ENCODE assay signal across 1 cellular context in the genomic region with DNA sequence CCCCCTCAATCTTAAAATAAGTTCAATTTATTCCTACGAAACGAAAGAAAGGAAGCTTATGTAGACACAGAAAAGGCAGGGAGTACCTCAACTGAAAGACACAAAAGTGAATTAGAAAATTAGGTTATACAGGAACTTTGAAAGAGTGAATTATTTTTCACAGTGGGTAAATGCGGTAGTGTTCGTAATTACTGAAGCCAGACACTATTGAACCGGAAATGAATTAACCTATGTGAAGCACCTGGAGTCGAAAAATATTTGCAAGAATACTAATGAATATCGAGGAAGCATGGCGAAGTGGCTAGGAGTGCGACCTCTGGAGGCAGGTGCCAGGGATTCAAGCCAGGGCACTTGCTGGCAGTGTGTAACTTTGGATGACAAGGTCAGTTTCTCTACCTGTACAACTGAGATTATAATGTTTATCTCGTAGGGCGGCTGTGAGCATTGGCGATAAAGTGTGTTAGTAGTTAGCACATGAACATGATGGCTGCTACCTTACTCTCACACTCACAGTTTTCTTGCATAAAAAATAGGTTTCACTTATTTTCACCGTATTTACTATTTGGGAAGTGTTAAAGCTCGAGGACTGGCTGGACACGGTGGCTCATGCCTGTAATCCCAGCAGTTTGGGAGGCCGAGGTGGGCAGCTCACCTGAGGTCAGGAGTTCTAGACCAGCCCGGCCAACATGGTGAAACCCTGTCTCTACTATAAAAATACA.
A peak's percentile ranks its signal among the peaks of the same experiment; 100 is the strongest.
TF ChIP-seq lines count a peak whose summit lies in the region.

No MANE protein-coding gene starts in this region.

TF ChIP-seq in HEK293, 187 proteins besides CTCF, POLR2A, EP300 and RAD21 (continued from another document and continues in another):
- TF ChIP-seq, protein P1, sequence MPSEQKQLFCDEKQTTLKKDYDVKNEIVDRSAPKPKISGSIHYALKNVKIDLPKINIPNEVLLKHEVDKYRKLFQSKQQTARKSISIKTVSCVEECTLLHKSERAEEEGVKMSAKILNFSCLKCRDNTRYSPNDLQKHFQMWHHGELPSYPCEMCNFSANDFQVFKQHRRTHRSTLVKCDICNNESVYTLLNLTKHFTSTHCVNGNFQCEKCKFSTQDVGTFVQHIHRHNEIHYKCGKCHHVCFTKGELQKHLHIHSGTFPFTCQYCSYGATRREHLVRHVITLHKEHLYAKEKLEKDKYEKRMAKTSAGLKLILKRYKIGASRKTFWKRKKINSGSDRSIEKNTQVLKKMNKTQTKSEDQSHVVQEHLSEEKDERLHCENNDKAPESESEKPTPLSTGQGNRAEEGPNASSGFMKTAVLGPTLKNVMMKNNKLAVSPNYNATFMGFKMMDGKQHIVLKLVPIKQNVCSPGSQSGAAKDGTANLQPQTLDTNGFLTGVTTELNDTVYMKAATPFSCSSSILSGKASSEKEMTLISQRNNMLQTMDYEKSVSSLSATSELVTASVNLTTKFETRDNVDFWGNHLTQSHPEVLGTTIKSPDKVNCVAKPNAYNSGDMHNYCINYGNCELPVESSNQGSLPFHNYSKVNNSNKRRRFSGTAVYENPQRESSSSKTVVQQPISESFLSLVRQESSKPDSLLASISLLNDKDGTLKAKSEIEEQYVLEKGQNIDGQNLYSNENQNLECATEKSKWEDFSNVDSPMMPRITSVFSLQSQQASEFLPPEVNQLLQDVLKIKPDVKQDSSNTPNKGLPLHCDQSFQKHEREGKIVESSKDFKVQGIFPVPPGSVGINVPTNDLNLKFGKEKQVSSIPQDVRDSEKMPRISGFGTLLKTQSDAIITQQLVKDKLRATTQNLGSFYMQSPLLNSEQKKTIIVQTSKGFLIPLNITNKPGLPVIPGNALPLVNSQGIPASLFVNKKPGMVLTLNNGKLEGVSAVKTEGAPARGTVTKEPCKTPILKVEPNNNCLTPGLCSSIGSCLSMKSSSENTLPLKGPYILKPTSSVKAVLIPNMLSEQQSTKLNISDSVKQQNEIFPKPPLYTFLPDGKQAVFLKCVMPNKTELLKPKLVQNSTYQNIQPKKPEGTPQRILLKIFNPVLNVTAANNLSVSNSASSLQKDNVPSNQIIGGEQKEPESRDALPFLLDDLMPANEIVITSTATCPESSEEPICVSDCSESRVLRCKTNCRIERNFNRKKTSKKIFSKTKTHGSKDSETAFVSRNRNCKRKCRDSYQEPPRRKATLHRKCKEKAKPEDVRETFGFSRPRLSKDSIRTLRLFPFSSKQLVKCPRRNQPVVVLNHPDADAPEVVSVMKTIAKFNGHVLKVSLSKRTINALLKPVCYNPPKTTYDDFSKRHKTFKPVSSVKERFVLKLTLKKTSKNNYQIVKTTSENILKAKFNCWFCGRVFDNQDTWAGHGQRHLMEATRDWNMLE (tag by site-specific recombination; conservative IDR thresholded peaks at IDR 0.05; ENCODE audit: low read depth) = peak; percentile 61
- TF ChIP-seq, protein P2, sequence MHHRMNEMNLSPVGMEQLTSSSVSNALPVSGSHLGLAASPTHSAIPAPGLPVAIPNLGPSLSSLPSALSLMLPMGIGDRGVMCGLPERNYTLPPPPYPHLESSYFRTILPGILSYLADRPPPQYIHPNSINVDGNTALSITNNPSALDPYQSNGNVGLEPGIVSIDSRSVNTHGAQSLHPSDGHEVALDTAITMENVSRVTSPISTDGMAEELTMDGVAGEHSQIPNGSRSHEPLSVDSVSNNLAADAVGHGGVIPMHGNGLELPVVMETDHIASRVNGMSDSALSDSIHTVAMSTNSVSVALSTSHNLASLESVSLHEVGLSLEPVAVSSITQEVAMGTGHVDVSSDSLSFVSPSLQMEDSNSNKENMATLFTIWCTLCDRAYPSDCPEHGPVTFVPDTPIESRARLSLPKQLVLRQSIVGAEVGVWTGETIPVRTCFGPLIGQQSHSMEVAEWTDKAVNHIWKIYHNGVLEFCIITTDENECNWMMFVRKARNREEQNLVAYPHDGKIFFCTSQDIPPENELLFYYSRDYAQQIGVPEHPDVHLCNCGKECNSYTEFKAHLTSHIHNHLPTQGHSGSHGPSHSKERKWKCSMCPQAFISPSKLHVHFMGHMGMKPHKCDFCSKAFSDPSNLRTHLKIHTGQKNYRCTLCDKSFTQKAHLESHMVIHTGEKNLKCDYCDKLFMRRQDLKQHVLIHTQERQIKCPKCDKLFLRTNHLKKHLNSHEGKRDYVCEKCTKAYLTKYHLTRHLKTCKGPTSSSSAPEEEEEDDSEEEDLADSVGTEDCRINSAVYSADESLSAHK (tag by site-specific recombination; IDR thresholded peaks at IDR 0.05) = no peak
- TF ChIP-seq ZNF670 (tag by site-specific recombination; IDR thresholded peaks at IDR 0.05; ENCODE audit: low read depth) = no peak
- TF ChIP-seq ZNF548 (tag by site-specific recombination; IDR thresholded peaks at IDR 0.05) = no peak
- no peak for TF ChIP-seq MZF1 (tag by site-specific recombination; IDR thresholded peaks at IDR 0.05; ENCODE audit: borderline replicate concordance)
- TF ChIP-seq, protein P3, sequence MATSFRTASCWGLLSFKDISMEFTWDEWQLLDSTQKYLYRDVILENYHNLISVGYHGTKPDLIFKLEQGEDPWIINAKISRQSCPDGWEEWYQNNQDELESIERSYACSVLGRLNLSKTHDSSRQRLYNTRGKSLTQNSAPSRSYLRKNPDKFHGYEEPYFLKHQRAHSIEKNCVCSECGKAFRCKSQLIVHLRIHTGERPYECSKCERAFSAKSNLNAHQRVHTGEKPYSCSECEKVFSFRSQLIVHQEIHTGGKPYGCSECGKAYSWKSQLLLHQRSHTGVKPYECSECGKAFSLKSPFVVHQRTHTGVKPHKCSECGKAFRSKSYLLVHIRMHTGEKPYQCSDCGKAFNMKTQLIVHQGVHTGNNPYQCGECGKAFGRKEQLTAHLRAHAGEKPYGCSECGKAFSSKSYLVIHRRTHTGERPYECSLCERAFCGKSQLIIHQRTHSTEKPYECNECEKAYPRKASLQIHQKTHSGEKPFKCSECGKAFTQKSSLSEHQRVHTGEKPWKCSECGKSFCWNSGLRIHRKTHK (tag by site-specific recombination; IDR thresholded peaks at IDR 0.05) = no peak
- no peak for TF ChIP-seq SCRT1 (tag by site-specific recombination; IDR thresholded peaks at IDR 0.05; ENCODE audit: borderline replicate concordance)
- no peak for TF ChIP-seq TCF7L2 (IDR thresholded peaks at IDR 0.05; ENCODE audit: borderline replicate concordance, low read depth, low read length)
- no peak for TF ChIP-seq ZNF211 (tag by site-specific recombination; IDR thresholded peaks at IDR 0.05; ENCODE audit: low read depth)
- TF ChIP-seq ZNF791 (tag by site-specific recombination; IDR thresholded peaks at IDR 0.05) = no peak
- TF ChIP-seq ZNF335 (tag by site-specific recombination; conservative IDR thresholded peaks at IDR 0.05) = peak; percentile 60; the same call in 1 of the 2 replicates
- TF ChIP-seq ZNF184 (tag by site-specific recombination; IDR thresholded peaks at IDR 0.05) = peak; percentile 72
- TF ChIP-seq ZNF549 (tag by site-specific recombination; IDR thresholded peaks at IDR 0.05) = no peak
- no peak for TF ChIP-seq ZNF292 (tag by site-specific recombination; IDR thresholded peaks at IDR 0.05; ENCODE audit: borderline replicate concordance, low read depth)
- TF ChIP-seq, protein P4, sequence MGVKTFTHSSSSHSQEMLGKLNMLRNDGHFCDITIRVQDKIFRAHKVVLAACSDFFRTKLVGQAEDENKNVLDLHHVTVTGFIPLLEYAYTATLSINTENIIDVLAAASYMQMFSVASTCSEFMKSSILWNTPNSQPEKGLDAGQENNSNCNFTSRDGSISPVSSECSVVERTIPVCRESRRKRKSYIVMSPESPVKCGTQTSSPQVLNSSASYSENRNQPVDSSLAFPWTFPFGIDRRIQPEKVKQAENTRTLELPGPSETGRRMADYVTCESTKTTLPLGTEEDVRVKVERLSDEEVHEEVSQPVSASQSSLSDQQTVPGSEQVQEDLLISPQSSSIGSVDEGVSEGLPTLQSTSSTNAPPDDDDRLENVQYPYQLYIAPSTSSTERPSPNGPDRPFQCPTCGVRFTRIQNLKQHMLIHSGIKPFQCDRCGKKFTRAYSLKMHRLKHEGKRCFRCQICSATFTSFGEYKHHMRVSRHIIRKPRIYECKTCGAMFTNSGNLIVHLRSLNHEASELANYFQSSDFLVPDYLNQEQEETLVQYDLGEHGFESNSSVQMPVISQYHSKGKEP (tag by site-specific recombination; IDR thresholded peaks at IDR 0.05) = 0 out of 2 replicates have a peak, but pooled peaks have one; percentile 18
- TF ChIP-seq, protein P5, sequence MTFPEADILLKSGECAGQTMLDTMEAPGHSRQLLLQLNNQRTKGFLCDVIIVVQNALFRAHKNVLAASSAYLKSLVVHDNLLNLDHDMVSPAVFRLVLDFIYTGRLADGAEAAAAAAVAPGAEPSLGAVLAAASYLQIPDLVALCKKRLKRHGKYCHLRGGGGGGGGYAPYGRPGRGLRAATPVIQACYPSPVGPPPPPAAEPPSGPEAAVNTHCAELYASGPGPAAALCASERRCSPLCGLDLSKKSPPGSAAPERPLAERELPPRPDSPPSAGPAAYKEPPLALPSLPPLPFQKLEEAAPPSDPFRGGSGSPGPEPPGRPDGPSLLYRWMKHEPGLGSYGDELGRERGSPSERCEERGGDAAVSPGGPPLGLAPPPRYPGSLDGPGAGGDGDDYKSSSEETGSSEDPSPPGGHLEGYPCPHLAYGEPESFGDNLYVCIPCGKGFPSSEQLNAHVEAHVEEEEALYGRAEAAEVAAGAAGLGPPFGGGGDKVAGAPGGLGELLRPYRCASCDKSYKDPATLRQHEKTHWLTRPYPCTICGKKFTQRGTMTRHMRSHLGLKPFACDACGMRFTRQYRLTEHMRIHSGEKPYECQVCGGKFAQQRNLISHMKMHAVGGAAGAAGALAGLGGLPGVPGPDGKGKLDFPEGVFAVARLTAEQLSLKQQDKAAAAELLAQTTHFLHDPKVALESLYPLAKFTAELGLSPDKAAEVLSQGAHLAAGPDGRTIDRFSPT (tag by site-specific recombination; IDR thresholded peaks at IDR 0.05) = no peak
- TF ChIP-seq FEZF1 (tag by site-specific recombination; IDR thresholded peaks at IDR 0.05) = no peak
- TF ChIP-seq ZFHX2 (tag by site-specific recombination; conservative IDR thresholded peaks at IDR 0.05) = no peak
- TF ChIP-seq BCL11B (tag by site-specific recombination; IDR thresholded peaks at IDR 0.05; ENCODE audit: low read depth) = no peak
- no peak for TF ChIP-seq YY1 (tag by site-specific recombination; IDR thresholded peaks at IDR 0.05)
- TF ChIP-seq ZIC2 (tag by site-specific recombination; IDR thresholded peaks at IDR 0.05) = no peak
- no peak for TF ChIP-seq ZNF658 (tag by site-specific recombination; IDR thresholded peaks at IDR 0.05)
- no peak for TF ChIP-seq GLIS1 (tag by site-specific recombination; IDR thresholded peaks at IDR 0.05)
- TF ChIP-seq ZNF121 (tag by site-specific recombination; IDR thresholded peaks at IDR 0.05) = no peak
- TF ChIP-seq ZNF140 (tag by site-specific recombination; IDR thresholded peaks at IDR 0.05) = no peak
- no peak for TF ChIP-seq ZNF423 (tag by site-specific recombination; IDR thresholded peaks at IDR 0.05)
- TF ChIP-seq ZNF629 (tag by site-specific recombination; IDR thresholded peaks at IDR 0.05) = no peak
- TF ChIP-seq, protein P6, sequence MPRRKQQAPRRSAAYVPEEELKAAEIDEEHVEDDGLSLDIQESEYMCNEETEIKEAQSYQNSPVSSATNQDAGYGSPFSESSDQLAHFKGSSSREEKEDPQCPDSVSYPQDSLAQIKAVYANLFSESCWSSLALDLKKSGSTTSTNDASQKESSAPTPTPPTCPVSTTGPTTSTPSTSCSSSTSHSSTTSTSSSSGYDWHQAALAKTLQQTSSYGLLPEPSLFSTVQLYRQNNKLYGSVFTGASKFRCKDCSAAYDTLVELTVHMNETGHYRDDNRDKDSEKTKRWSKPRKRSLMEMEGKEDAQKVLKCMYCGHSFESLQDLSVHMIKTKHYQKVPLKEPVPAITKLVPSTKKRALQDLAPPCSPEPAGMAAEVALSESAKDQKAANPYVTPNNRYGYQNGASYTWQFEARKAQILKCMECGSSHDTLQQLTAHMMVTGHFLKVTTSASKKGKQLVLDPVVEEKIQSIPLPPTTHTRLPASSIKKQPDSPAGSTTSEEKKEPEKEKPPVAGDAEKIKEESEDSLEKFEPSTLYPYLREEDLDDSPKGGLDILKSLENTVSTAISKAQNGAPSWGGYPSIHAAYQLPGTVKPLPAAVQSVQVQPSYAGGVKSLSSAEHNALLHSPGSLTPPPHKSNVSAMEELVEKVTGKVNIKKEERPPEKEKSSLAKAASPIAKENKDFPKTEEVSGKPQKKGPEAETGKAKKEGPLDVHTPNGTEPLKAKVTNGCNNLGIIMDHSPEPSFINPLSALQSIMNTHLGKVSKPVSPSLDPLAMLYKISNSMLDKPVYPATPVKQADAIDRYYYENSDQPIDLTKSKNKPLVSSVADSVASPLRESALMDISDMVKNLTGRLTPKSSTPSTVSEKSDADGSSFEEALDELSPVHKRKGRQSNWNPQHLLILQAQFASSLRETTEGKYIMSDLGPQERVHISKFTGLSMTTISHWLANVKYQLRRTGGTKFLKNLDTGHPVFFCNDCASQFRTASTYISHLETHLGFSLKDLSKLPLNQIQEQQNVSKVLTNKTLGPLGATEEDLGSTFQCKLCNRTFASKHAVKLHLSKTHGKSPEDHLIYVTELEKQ (tag by site-specific recombination; IDR thresholded peaks at IDR 0.05; ENCODE audit: borderline replicate concordance) = no peak
- TF ChIP-seq, protein P7, sequence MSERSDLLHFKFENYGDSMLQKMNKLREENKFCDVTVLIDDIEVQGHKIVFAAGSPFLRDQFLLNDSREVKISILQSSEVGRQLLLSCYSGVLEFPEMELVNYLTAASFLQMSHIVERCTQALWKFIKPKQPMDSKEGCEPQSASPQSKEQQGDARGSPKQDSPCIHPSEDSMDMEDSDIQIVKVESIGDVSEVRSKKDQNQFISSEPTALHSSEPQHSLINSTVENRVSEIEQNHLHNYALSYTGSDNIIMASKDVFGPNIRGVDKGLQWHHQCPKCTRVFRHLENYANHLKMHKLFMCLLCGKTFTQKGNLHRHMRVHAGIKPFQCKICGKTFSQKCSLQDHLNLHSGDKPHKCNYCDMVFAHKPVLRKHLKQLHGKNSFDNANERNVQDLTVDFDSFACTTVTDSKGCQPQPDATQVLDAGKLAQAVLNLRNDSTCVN (tag by site-specific recombination; optimal IDR thresholded peaks at IDR 0.05) = no peak
- TF ChIP-seq, protein P8, sequence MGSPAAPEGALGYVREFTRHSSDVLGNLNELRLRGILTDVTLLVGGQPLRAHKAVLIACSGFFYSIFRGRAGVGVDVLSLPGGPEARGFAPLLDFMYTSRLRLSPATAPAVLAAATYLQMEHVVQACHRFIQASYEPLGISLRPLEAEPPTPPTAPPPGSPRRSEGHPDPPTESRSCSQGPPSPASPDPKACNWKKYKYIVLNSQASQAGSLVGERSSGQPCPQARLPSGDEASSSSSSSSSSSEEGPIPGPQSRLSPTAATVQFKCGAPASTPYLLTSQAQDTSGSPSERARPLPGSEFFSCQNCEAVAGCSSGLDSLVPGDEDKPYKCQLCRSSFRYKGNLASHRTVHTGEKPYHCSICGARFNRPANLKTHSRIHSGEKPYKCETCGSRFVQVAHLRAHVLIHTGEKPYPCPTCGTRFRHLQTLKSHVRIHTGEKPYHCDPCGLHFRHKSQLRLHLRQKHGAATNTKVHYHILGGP (tag by site-specific recombination; IDR thresholded peaks at IDR 0.05) = no peak
- TF ChIP-seq ZNF571 (tag by site-specific recombination; IDR thresholded peaks at IDR 0.05) = no peak
